In genomic region chr7:130022115-130022514, GRCh38 we compare ENCODE assay signal across 2 cellular contexts.
A peak's percentile ranks its signal among the peaks of the same experiment; 100 is the strongest.
TF ChIP-seq lines count a peak whose summit lies in the region.

No MANE protein-coding gene starts in this region.

TF ChIP-seq in Ishikawa, 13 proteins besides CTCF, POLR2A, EP300 and RAD21:
- TF ChIP-seq USF1 (IDR thresholded peaks at IDR 0.05) (no peak), FOXM1 (IDR thresholded peaks at IDR 0.05; ENCODE audit: borderline replicate concordance, low read depth) (no peak), TCF12 (IDR thresholded peaks at IDR 0.05; ENCODE audit: low read depth) (no peak), EGR1 (IDR thresholded peaks at IDR 0.05) (peak; percentile 47; the same call in 1 of the 2 replicates), NFIC (IDR thresholded peaks at IDR 0.05) (peak; percentile 49)

TF ChIP-seq in HepG2, 621 proteins besides CTCF, POLR2A, EP300 and RAD21:
- TF ChIP-seq TEAD3 (CRISPR knock-in tag; optimal IDR thresholded peaks at IDR 0.05; ENCODE audit: borderline replicate concordance) (no peak), ZNF703 (CRISPR knock-in tag; IDR thresholded peaks at IDR 0.05; ENCODE audit: borderline replicate concordance) (no peak), TARDBP (CRISPR knock-in tag; IDR thresholded peaks at IDR 0.05) (no peak), DBP (CRISPR knock-in tag; IDR thresholded peaks at IDR 0.05; ENCODE audit: not compliant biosample characterization) (no peak)
